In genomic region chr3:132879651-132880050, GRCh38 we compare ENCODE assay signal across 21 cellular contexts.
A peak's percentile ranks its signal among the peaks of the same experiment; 100 is the strongest.
DNase-seq lines count a peak whose midpoint lies in the region; ATAC-seq and TF ChIP-seq lines count a peak whose summit lies in the region.
"Had no signal": no experiment of that assay in that cellular context is flagged by ENCODE, and none has a peak within 500 bp of the region (broad histone marks: within the 10 kb centered on the region; RNA-seq: fewer than 3 reads in every experiment).

No MANE protein-coding gene starts in this region.

- H3K36me3 Mint-ChIP-seq in endodermal cell (ENCODE audit: low read depth) (no peaks in the 10 kb centered on the region), nephron progenitor cell (ENCODE audit: low read depth) (no peaks in the 10 kb centered on the region)

- H3K27me3 ChIP-seq in endodermal cell (ENCODE audit: control insufficient read depth, insufficient read depth, low read length, poor library complexity, severe bottlenecking) (no peaks in the 10 kb centered on the region), mesendoderm (ENCODE audit: insufficient read depth, low read length, poor library complexity) (no peaks in the 10 kb centered on the region)
- H3K27me3 ChIP-seq: adrenal gland, colonic mucosa had no signal

- TF ChIP-seq CTCF in endodermal cell (conservative IDR thresholded peaks at IDR 0.05): no peak
- no peak for TF ChIP-seq CTCF in nephron progenitor cell (IDR thresholded peaks at IDR 0.05)

- peaks cover 23% of the 10 kb centered on the region for H3K27me3 Mint-ChIP-seq in endodermal cell (ENCODE audit: insufficient read depth)
- no peaks in the 10 kb centered on the region for H3K27me3 Mint-ChIP-seq in nephron progenitor cell (ENCODE audit: low read depth, poor library complexity)

- H2AK5ac ChIP-seq in mesendoderm (ENCODE audit: low read length): no peak overlapping the region

- H3K27ac ChIP-seq in endodermal cell (ENCODE audit: low read depth, low read length) (peak overlapping the region; percentile 51), mesendoderm (ENCODE audit: low read depth, low read length) (no peak overlapping the region)
- H3K27ac ChIP-seq: adrenal gland, C4-2B, colonic mucosa, GM23248, KMS-11, left ventricle myocardium inferior had no signal

- H2BK5ac ChIP-seq in mesendoderm (ENCODE audit: low read length): no peak overlapping the region

- H4K8ac ChIP-seq in mesendoderm (ENCODE audit: low read depth, low read length): no peak overlapping the region

- H3K4me1 ChIP-seq in endodermal cell (ENCODE audit: control insufficient read depth, insufficient read depth, low read length) (peaks cover 10% of the 10 kb centered on the region), mesendoderm (ENCODE audit: control insufficient read depth, low read depth, low read length) (no peaks in the 10 kb centered on the region)
- H3K4me1 ChIP-seq: adrenal gland, colonic mucosa, left ventricle myocardium inferior had no signal

- H3K4ac ChIP-seq in mesendoderm (ENCODE audit: low read depth, low read length): no peak overlapping the region

- no peak overlapping the region for H2BK120ac ChIP-seq in mesendoderm (ENCODE audit: low read depth, low read length)

- H4K5ac ChIP-seq in mesendoderm (ENCODE audit: low read length): no peak overlapping the region

- H3K9me3 Mint-ChIP-seq in endodermal cell (no peaks in the 10 kb centered on the region), nephron progenitor cell (no peaks in the 10 kb centered on the region)
- H3K9me3 Mint-ChIP-seq: neural crest cell had no signal

- no peak overlapping the region for H2BK15ac ChIP-seq in mesendoderm (replicated peaks; ENCODE audit: low read depth)

- H3K23ac ChIP-seq in mesendoderm (ENCODE audit: low read length): no peak overlapping the region

- H3K79me1 ChIP-seq in mesendoderm (ENCODE audit: low read length): no peaks in the 10 kb centered on the region

- H3K36me3 ChIP-seq in endodermal cell (ENCODE audit: control insufficient read depth, insufficient read depth, low read length) (no peaks in the 10 kb centered on the region), mesendoderm (ENCODE audit: control insufficient read depth, insufficient read depth, low read length) (no peaks in the 10 kb centered on the region)
- H3K36me3 ChIP-seq: adrenal gland, colonic mucosa, left ventricle myocardium inferior had no signal

- H3K4me3 Mint-ChIP-seq in endodermal cell: no peak overlapping the region
- H3K4me3 Mint-ChIP-seq in nephron progenitor cell: no peak overlapping the region
- H3K4me3 Mint-ChIP-seq: activated CD8-positive, alpha-beta T cell treated with anti-CD3 and anti-CD28 coated beads, Interleukin-2, amount 10 ng/mL, durations not matched to agents 7 days and 5 days; neural crest cell had no signal

- no peak for ATAC-seq in HG02884 (IDR thresholded peaks at IDR 0.05; ENCODE audit: unreplicated experiment)
- no peak for ATAC-seq in GM19395 (IDR thresholded peaks at IDR 0.05; ENCODE audit: unreplicated experiment)
- ATAC-seq: activated CD8-positive, alpha-beta T cell treated with anti-CD3 and anti-CD28 coated beads, Interleukin-2, amount 10 ng/mL, durations not matched to agents 7 days and 5 days had no signal

- no peak overlapping the region for H3K4me2 ChIP-seq in mesendoderm (ENCODE audit: low read length)
- H3K4me2 ChIP-seq: KMS-11 had no signal

- H3K56ac ChIP-seq in mesendoderm (ENCODE audit: low read length): no peak overlapping the region

- H3K27ac Mint-ChIP-seq in endodermal cell (no peak overlapping the region), nephron progenitor cell (no peak overlapping the region)
- H3K27ac Mint-ChIP-seq: activated CD8-positive, alpha-beta T cell treated with anti-CD3 and anti-CD28 coated beads, Interleukin-2, amount 10 ng/mL, durations not matched to agents 7 days and 5 days had no signal

- no peak overlapping the region for H3K18ac ChIP-seq in mesendoderm (ENCODE audit: low read length)

- H3K4me3 ChIP-seq in endodermal cell (ENCODE audit: low read length): no peak overlapping the region
- no peak overlapping the region for H3K4me3 ChIP-seq in mesendoderm (ENCODE audit: low read length)
- H3K4me3 ChIP-seq: adrenal gland, colonic mucosa, GM23248, left ventricle myocardium inferior had no signal

- H3K79me2 ChIP-seq in mesendoderm (ENCODE audit: control insufficient read depth, insufficient read depth, low read length): no peaks in the 10 kb centered on the region

- H3K4me1 Mint-ChIP-seq in endodermal cell: peaks cover 7% of the 10 kb centered on the region
- no peaks in the 10 kb centered on the region for H3K4me1 Mint-ChIP-seq in nephron progenitor cell

- H3K9ac ChIP-seq in endodermal cell (ENCODE audit: extremely low read depth, low read length, poor library complexity, severe bottlenecking): no peak overlapping the region
- no peak overlapping the region for H3K9ac ChIP-seq in mesendoderm (ENCODE audit: low read length)
- H3K9ac ChIP-seq: GM23248, KMS-11 had no signal

- DNase-seq in ELF-1 (ENCODE audit: low read depth, low spot score) (peak; percentile 84), NCI-H146 treated with DMSO at 0.1 percent for 48 hours (lab: John Stamatoyannopoulos, UW; ENCODE audit: unreplicated experiment) (peak; percentile 31), endodermal cell (no peak), mesendoderm (peak; percentile 69), nephron progenitor cell (no peak)
- DNase-seq: activated CD8-positive, alpha-beta T cell treated with anti-CD3 and anti-CD28 coated beads, Interleukin-2, amount 10 ng/mL, durations not matched to agents 7 days and 5 days; activated naive CD4-positive, alpha-beta T cell; adrenal gland; colonic mucosa; glutamatergic neuron; GM23248; left ventricle myocardium inferior; MV-4-11; NCI-H2081; NCI-H510A; T1000 had no signal

- no peaks in the 10 kb centered on the region for H3K9me3 ChIP-seq in endodermal cell (ENCODE audit: control insufficient read depth, low read length)
- H3K9me3 ChIP-seq: adrenal gland, colonic mucosa, left ventricle myocardium inferior had no signal

Comparison
In these comparisons a context has a peak if more than half of its experiments do, and no peak if none do; other contexts are left out.
1. DNase-seq: peak in ELF-1 (single experiment), NCI-H146 treated with DMSO at 0.1 percent for 48 hours (single experiment) and mesendoderm (single experiment); none in endodermal cell (single experiment) and nephron progenitor cell (single experiment).